9 cellular contexts compared by ENCODE assay signal in the genomic region with DNA sequence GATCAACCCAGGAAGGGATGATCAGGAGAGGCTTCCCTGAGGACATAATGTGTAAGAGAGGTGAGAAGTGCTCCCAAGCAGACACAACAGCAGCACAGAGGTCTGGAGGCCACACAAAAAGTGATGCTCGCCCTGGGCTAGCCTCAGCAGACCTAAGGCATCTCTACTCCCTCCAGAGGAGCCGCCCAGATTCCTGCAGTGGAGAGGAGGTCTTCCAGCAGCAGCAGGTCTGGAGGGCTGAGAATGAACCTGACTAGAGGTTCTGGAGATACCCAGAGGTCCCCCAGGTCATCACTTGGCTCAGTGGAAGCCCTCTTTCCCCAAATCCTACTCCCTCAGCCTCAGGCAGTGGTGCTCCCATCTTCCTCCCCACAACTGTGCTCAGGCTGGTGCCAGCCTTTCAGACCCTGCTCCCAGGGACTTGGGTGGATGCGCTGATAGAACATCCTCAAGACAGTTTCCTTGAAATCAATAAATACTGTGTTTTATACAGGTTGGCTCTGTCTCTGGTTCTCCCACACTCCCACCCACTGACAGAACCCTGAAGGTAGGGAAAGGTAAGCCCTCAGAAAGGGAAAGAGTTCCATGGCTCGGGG. TPM values are rescaled to one million over a fixed set of nuclear protein-coding genes. Genes with fewer than 3 reads are reported as not detected.
"Had no signal": no experiment of that assay in that cellular context is flagged by ENCODE, and none has a peak within 500 bp of the region (broad histone marks: within the 10 kb centered on the region; RNA-seq: fewer than 3 reads in every experiment).

No MANE protein-coding gene starts in this region.

- H3K27ac ChIP-seq: colonic mucosa, lower lobe of right lung, psoas muscle had no signal

- H3K9me3 ChIP-seq: adrenal gland, colonic mucosa, lower lobe of right lung, mucosa of descending colon, psoas muscle, upper lobe of left lung had no signal

- H3K36me3 ChIP-seq: adrenal gland, colonic mucosa, lower lobe of right lung, upper lobe of left lung had no signal

- H3K4me1 ChIP-seq: colonic mucosa had no signal

- H3K4me3 ChIP-seq: adrenal gland, colonic mucosa, lower lobe of right lung, mucosa of descending colon, psoas muscle, upper lobe of left lung had no signal

RNA-seq across cellular contexts. Expression of a gene that starts 5.0 kb away (rescaled TPM):
- total RNA-seq: naive thymus-derived CD8-positive, alpha-beta T cell; psoas muscle had no signal
- polyA plus RNA-seq: naive thymus-derived CD8-positive, alpha-beta T cell had no signal

RNA-seq across cellular contexts. Expression of a gene that starts 6.8 kb away (rescaled TPM):
- total RNA-seq: naive thymus-derived CD8-positive, alpha-beta T cell had no signal
- polyA plus RNA-seq: naive thymus-derived CD8-positive, alpha-beta T cell had no signal

RNA-seq across cellular contexts. Expression of a gene that starts 26.4 kb away (rescaled TPM):
- total RNA-seq: adrenal gland; glomerular endothelial cell; mucosa of descending colon; naive thymus-derived CD8-positive, alpha-beta T cell; psoas muscle; sciatic nerve; upper lobe of left lung had no signal
- polyA plus RNA-seq: adrenal gland; naive thymus-derived CD8-positive, alpha-beta T cell; psoas muscle had no signal

RNA-seq across cellular contexts. Expression of a gene that starts 31.1 kb away (rescaled TPM):
- total RNA-seq: adrenal gland; glomerular endothelial cell; lower lobe of right lung; mucosa of descending colon; naive thymus-derived CD8-positive, alpha-beta T cell; psoas muscle had no signal
- polyA plus RNA-seq: adrenal gland; naive thymus-derived CD8-positive, alpha-beta T cell had no signal
